Comparison of ENCODE assay signal across 22 cellular contexts in the genomic region with DNA sequence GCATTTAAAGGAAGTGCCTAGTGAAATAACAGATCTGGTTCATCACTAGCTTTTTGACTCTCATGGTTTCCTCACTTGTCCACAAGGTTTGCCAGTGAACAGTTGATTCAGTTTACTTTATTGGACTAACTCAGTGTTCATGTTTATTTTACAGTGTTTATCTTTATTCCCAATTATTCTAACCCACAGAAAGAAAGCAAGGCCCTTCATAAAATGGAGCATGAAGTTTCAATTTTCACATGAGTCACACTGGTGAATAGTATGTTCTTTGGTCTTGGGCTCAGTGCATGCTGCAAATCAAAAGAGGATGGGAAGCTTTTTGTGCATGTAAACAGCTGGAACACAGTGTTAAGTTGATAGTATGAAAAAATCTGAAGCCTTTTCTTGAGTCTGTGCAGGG.
DNase-seq lines count a peak whose midpoint lies in the region; ATAC-seq and TF ChIP-seq lines count a peak whose summit lies in the region.
"Had no signal": no experiment of that assay in that cellular context is flagged by ENCODE, and none has a peak within 500 bp of the region (broad histone marks: within the 10 kb centered on the region; RNA-seq: fewer than 3 reads in every experiment).

No MANE protein-coding gene starts in this region.

- peak overlapping the region; percentile 13 for H3K27ac Mint-ChIP-seq in chondrocyte (ENCODE audit: unreplicated experiment)
- no peak overlapping the region for H3K27ac Mint-ChIP-seq in stimulated activated naive B cell treated with anti-CD40 and anti-IgM and Interleukin-4, amounts not matched to agents 10 μg/mL and 1 μg/mL and 100 μg/mL, for 72 hours
- H3K27ac Mint-ChIP-seq: activated B cell treated with CpG ODN at 0.5 μM for 24 hours; activated T-cell treated with anti-CD3 and anti-CD28 coated beads, Interleukin-2, amount 50 U/mL, for 24 hours; effector memory CD8-positive, alpha-beta T cell; H9 had no signal

- intact Hi-C loops in left ventricle myocardium inferior (cut with micrococcal nuclease) = no loop called here

- no peak overlapping the region for H3K4me3 ChIP-seq in left ventricle myocardium inferior
- H3K4me3 ChIP-seq: esophagus squamous epithelium, left lung, SK-N-MC had no signal

- peaks cover 1% of the 10 kb centered on the region for H3K4me1 ChIP-seq in left ventricle myocardium inferior
- H3K4me1 ChIP-seq: left lung had no signal

- peaks cover 19% of the 10 kb centered on the region for H3K9me3 ChIP-seq in left ventricle myocardium inferior (replicated peaks)
- H3K9me3 ChIP-seq: esophagus squamous epithelium, left lung had no signal

- no peaks in the 10 kb centered on the region for H3K27me3 Mint-ChIP-seq in chondrocyte (ENCODE audit: low read depth)
- peaks cover 0 to 12% of the 10 kb centered on the region in 2 donors for H3K27me3 Mint-ChIP-seq in stimulated activated naive B cell treated with anti-CD40 and anti-IgM and Interleukin-4, amounts not matched to agents 10 μg/mL and 1 μg/mL and 100 μg/mL, for 72 hours

- H3K36me3 ChIP-seq in left ventricle myocardium inferior = no peaks in the 10 kb centered on the region
- H3K36me3 ChIP-seq: esophagus squamous epithelium, left lung had no signal

- no peak overlapping the region for H3K4me3 Mint-ChIP-seq in chondrocyte (ENCODE audit: unreplicated experiment)
- no peak overlapping the region for H3K4me3 Mint-ChIP-seq in stimulated activated naive B cell treated with anti-CD40 and anti-IgM and Interleukin-4, amounts not matched to agents 10 μg/mL and 1 μg/mL and 100 μg/mL, for 72 hours
- H3K4me3 Mint-ChIP-seq: activated B cell treated with CpG ODN at 0.5 μM for 24 hours; activated T-cell treated with anti-CD3 and anti-CD28 coated beads, Interleukin-2, amount 50 U/mL, for 24 hours; effector memory CD8-positive, alpha-beta T cell; H9 had no signal

- H3K27ac ChIP-seq in left ventricle myocardium inferior (replicated peaks) = no peak overlapping the region
- H3K27ac ChIP-seq: esophagus squamous epithelium, left lung, SK-N-MC had no signal

- peaks cover 23% of the 10 kb centered on the region for H3K4me1 Mint-ChIP-seq in chondrocyte (ENCODE audit: low read depth)
- H3K4me1 Mint-ChIP-seq in stimulated activated naive B cell treated with anti-CD40 and anti-IgM and Interleukin-4, amounts not matched to agents 10 μg/mL and 1 μg/mL and 100 μg/mL, for 72 hours = no peaks in the 10 kb centered on the region
- H3K4me1 Mint-ChIP-seq: activated B cell treated with CpG ODN at 0.5 μM for 24 hours had no signal

- H3K36me3 Mint-ChIP-seq in chondrocyte (ENCODE audit: low read depth) = peaks cover 3% of the 10 kb centered on the region
- no peaks in the 10 kb centered on the region for H3K36me3 Mint-ChIP-seq in stimulated activated naive B cell treated with anti-CD40 and anti-IgM and Interleukin-4, amounts not matched to agents 10 μg/mL and 1 μg/mL and 100 μg/mL, for 72 hours

- peaks cover 16% of the 10 kb centered on the region for H3K9me3 Mint-ChIP-seq in chondrocyte (ENCODE audit: low read depth)
- H3K9me3 Mint-ChIP-seq in stimulated activated naive B cell treated with anti-CD40 and anti-IgM and Interleukin-4, amounts not matched to agents 10 μg/mL and 1 μg/mL and 100 μg/mL, for 72 hours = peaks cover 2 to 11% of the 10 kb centered on the region in 2 donors
- H3K9me3 Mint-ChIP-seq: effector memory CD8-positive, alpha-beta T cell had no signal

- no peaks in the 10 kb centered on the region for H3K27me3 ChIP-seq in left ventricle myocardium inferior (ENCODE audit: low read depth)
- H3K27me3 ChIP-seq: esophagus squamous epithelium, left lung had no signal

- DNase-seq in H4 (ENCODE audit: low spot score) (peak; percentile 87), NCI-H69 (lab: John Stamatoyannopoulos, UW) (peak; percentile 29), chondrocyte (ENCODE audit: low spot score) (no peak), renal cortical epithelial cell (ENCODE audit: low read depth) (peak; percentile 13), left ventricle myocardium inferior (no peak)
- no peak for DNase-seq in stimulated activated naive B cell treated with anti-CD40 and anti-IgM and Interleukin-4, amounts not matched to agents 10 μg/mL and 1 μg/mL and 100 μg/mL, for 72 hours
- DNase-seq: activated B cell treated with CpG ODN at 0.5 μM for 24 hours; activated naive CD4-positive, alpha-beta T cell; activated T-cell treated with anti-CD3 and anti-CD28 coated beads, Interleukin-2, amount 50 U/mL, for 24 hours; amygdala; COR-L47; effector memory CD8-positive, alpha-beta T cell; esophagus squamous epithelium; H9; head of caudate nucleus; Karpas-422; left lung; NCI-H2227 treated with DMSO at 0.1 percent for 48 hours; stimulated activated CD4-positive, alpha-beta T cell treated with anti-CD3 and anti-CD28 coated beads, Interleukin-12 subunit alpha, Interleukin-12 subunit beta, amount 100 ng/mL, for 4 hours had no signal

- ATAC-seq in activated CD4-positive, CD25-positive, alpha-beta regulatory T cell treated with anti-CD3 and anti-CD28 coated beads, Interleukin-2, amount 50 U/mL, for 24 hours = no peak
- ATAC-seq in stimulated activated naive B cell treated with anti-CD40 and anti-IgM and Interleukin-4, amounts not matched to agents 10 μg/mL and 1 μg/mL and 100 μg/mL, for 72 hours (replicated peaks) = no peak
- ATAC-seq in HG02973 (IDR thresholded peaks at IDR 0.05; ENCODE audit: unreplicated experiment) = no peak
- ATAC-seq: effector memory CD8-positive, alpha-beta T cell; left lung had no signal

- TF ChIP-seq CTCF in chondrocyte (IDR thresholded peaks at IDR 0.05) (no peak), left ventricle myocardium inferior (IDR thresholded peaks at IDR 0.05; ENCODE audit: borderline replicate concordance) (no peak)

Comparison
In these comparisons a context has a peak if more than half of its experiments do, and no peak if none do; other contexts are left out.
1. DNase-seq: peak in H4 (single experiment), NCI-H69 (single experiment) and renal cortical epithelial cell (single experiment); none in chondrocyte (single experiment), left ventricle myocardium inferior (single experiment) and stimulated activated naive B cell treated with anti-CD40 and anti-IgM and Interleukin-4, amounts not matched to agents 10 μg/mL and 1 μg/mL and 100 μg/mL, for 72 hours (single experiment).